Comparison of ENCODE assay signal across 8 cellular contexts in the genomic region with DNA sequence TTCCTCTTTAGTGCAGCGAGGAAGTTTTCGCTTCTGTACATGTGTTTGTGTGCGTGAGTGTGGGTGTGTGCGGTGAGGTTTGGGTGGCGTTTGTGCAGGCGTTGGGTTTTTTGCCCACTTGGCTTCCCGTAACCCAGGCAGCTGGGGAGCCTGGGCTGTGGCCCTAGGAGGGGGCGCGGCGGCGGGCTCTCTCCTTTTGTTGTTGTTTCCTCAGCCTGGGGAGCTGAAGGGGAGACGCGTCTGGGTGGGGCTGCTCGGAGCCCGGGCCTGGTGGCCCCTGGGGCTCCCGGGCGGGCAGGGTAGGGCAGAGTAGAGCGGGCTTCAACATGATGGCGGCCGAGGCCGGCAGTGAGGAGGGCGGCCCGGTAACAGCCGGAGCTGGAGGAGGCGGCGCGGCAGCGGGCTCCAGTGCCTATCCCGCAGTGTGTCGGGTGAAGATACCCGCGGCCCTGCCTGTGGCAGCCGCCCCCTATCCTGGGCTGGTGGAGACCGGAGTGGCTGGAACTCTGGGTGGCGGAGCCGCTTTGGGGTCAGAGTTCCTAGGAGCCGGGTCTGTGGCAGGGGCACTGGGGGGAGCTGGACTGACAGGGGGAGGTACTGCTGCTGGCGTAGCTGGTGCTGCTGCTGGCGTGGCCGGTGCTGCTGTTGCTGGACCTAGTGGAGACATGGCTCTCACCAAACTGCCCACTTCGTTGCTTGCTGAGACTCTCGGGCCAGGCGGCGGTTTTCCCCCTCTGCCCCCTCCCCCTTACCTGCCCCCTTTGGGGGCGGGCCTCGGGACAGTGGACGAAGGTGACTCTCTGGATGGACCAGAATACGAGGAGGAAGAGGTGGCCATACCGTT. TPM values are rescaled to one million over a fixed set of nuclear protein-coding genes. Genes with fewer than 3 reads are reported as not detected.
DNase-seq lines count a peak whose midpoint lies in the region; ATAC-seq and TF ChIP-seq lines count a peak whose summit lies in the region.

No MANE protein-coding gene starts in this region.

- TF ChIP-seq EP300 in stomach (IDR thresholded peaks at IDR 0.05): no peak

- H3K4me3 ChIP-seq in Panc1 (ENCODE audit: low read depth in 2 of 2, low read length in 2 of 2) (peak overlapping the region; percentile 78 to 95), fibroblast of villous mesenchyme (ENCODE audit: low read depth, low read length) (peak overlapping the region; percentile 96), stomach (peak overlapping the region; percentile 71 to 97 (median 86))

- H3K4me1 ChIP-seq in Panc1 (ENCODE audit: control insufficient read depth, insufficient read depth, low read length) (peaks cover 8% of the 10 kb centered on the region), stomach (peaks cover 12 to 44% (median 26%) of the 10 kb centered on the region in 4 donors)

- WGBS in stomach, 5 donors: 0 to 2% (median 0%) methylated on average over 32 to 49 of the region's 49 CpGs

- in situ Hi-C loops in Panc1 (cut with HindIII; ENCODE audit: low pct_unique_long_range_greater_than_20kb, low sequenced_read_pairs): no loop called here

- peak; percentile 35 for DNase-seq in GM19238 (ENCODE audit: insufficient read length, low spot score)
- DNase-seq in Panc1 (ENCODE audit: low read depth, low spot score): no peak
- peak; percentile 57 for DNase-seq in activated gamma-delta T cell treated with Interleukin-2 at 50 U/mL for 16 hours
- peak; percentile 65 for DNase-seq in fibroblast of villous mesenchyme (ENCODE audit: low read depth)
- DNase-seq in nephron progenitor cell: peak; percentile 67
- peak; percentile 70 for DNase-seq in stomach

- TF ChIP-seq CTCF in C4-2B (conservative IDR thresholded peaks at IDR 0.05): no peak
- no peak for TF ChIP-seq CTCF in Panc1 (IDR thresholded peaks at IDR 0.05)
- TF ChIP-seq CTCF in fibroblast of villous mesenchyme (IDR thresholded peaks at IDR 0.05; ENCODE audit: insufficient read depth, low read depth, low read length): no peak
- TF ChIP-seq CTCF in nephron progenitor cell (IDR thresholded peaks at IDR 0.05): no peak
- TF ChIP-seq CTCF in stomach (IDR thresholded peaks at IDR 0.05): no peak

- H3K27ac Mint-ChIP-seq in nephron progenitor cell: peak overlapping the region; percentile 99

- H3K36me3 Mint-ChIP-seq in nephron progenitor cell (ENCODE audit: low read depth): peaks cover 26% of the 10 kb centered on the region

- peaks cover 4% of the 10 kb centered on the region for H3K9me3 Mint-ChIP-seq in nephron progenitor cell

- POLR2A ChIA-PET in Panc1 (lab: Charles Lee): interaction anchor here (0.5 to 1.0 kb wide), 5 partner anchors 16 to 1591 kb away, joined by 6 to 11 read pairs (median 7); no protein-coding TSS in a partner anchor

- intact Hi-C loops in Panc1 (cut with micrococcal nuclease; ENCODE audit: unreplicated experiment) (no loop called here), stomach (cut with DNase I; ENCODE audit: low total_unique reads) (no loop called here)

- CTCF ChIA-PET in Panc1 (lab: Charles Lee): interaction anchor here (0.7 kb wide), 2 partner anchors 14 to 55 kb away, joined by 3 read pairs; no protein-coding TSS in a partner anchor

- peak; percentile 65 for ATAC-seq in HG03354 (IDR thresholded peaks at IDR 0.05; ENCODE audit: poor library complexity, severe bottlenecking, unreplicated experiment)
- ATAC-seq in Panc1: peak; percentile 80

- H3K36me3 ChIP-seq in Panc1 (ENCODE audit: control insufficient read depth, insufficient read depth, low read length) (no peaks in the 10 kb centered on the region), stomach (no peaks in the 10 kb centered on the region)

- H3K4me1 Mint-ChIP-seq in nephron progenitor cell: peaks cover 25% of the 10 kb centered on the region

- H3K27me3 Mint-ChIP-seq in nephron progenitor cell (ENCODE audit: low read depth, poor library complexity): peaks cover 3% of the 10 kb centered on the region

- no peak for TF ChIP-seq POLR2A in stomach (IDR thresholded peaks at IDR 0.05)

- H3K27me3 ChIP-seq in Panc1 (ENCODE audit: control insufficient read depth, insufficient read depth, low read length) (peaks cover 3% of the 10 kb centered on the region; the same call in 1 of the 2 replicates), stomach (no peaks in the 10 kb centered on the region)

- H3K9me3 ChIP-seq in Panc1 (ENCODE audit: control insufficient read depth, insufficient read depth, low read depth, low read length) (no peaks in the 10 kb centered on the region), stomach (no peaks in the 10 kb centered on the region)

- BruUV-seq in Panc1 (replicated peaks; lab: Mats Ljungman, UMichigan): no TSS peak

- H3K27ac ChIP-seq in C4-2B (peak overlapping the region; percentile 83), Panc1 (ENCODE audit: low read length) (peak overlapping the region; percentile 89), stomach (peak overlapping the region; percentile 91 to 94 (median 93))

- peak overlapping the region; percentile 99 for H3K4me3 Mint-ChIP-seq in nephron progenitor cell

RNA-seq across cellular contexts. Expression of gene RASA1, which starts 0.7 kb away (rescaled TPM):
- total RNA-seq in Panc1 (2021; ENCODE audit: unreplicated experiment) (29.0 TPM), fibroblast of villous mesenchyme (30.0 and 44.9 TPM in 2 replicates), stomach (10 to 100 TPM; 17.7 to 89.3 (median 22.2) TPM)
- 17.3 TPM for polyA plus RNA-seq in Panc1 (2012; ENCODE audit: insufficient read length)
- polyA plus RNA-seq in stomach: 10 to 100 TPM in 1 of 3 donors, 1 to 10 TPM in 2; 7.3 to 10.1 (median 8.4) TPM
